2 cellular contexts compared by ENCODE assay signal in genomic region chr7:107936312-107936711, GRCh38.
TF ChIP-seq lines count a peak whose summit lies in the region.

No MANE protein-coding gene starts in this region.

TF ChIP-seq in SK-N-SH, 30 proteins besides CTCF, POLR2A, EP300 and RAD21 (continued from another document):
- TF ChIP-seq IRF3 (IDR thresholded peaks at IDR 0.05; ENCODE audit: low read depth, low read length) (no peak), ELF1 (IDR thresholded peaks at IDR 0.05) (no peak), MAX (IDR thresholded peaks at IDR 0.05; ENCODE audit: low read depth) (no peak), PBX3 (IDR thresholded peaks at IDR 0.05) (no peak), MXI1 (IDR thresholded peaks at IDR 0.05; ENCODE audit: low read depth, low read length) (no peak), FOXM1 (IDR thresholded peaks at IDR 0.05; ENCODE audit: low read depth) (no peak)
TF ChIP-seq in SK-N-SH: peak in this region for 0.

TF ChIP-seq in SK-N-SH treated with all-trans-retinoic acid at 6 μM for 48 hours, 23 proteins besides CTCF, POLR2A, EP300 and RAD21:
- TF ChIP-seq, protein P1, sequence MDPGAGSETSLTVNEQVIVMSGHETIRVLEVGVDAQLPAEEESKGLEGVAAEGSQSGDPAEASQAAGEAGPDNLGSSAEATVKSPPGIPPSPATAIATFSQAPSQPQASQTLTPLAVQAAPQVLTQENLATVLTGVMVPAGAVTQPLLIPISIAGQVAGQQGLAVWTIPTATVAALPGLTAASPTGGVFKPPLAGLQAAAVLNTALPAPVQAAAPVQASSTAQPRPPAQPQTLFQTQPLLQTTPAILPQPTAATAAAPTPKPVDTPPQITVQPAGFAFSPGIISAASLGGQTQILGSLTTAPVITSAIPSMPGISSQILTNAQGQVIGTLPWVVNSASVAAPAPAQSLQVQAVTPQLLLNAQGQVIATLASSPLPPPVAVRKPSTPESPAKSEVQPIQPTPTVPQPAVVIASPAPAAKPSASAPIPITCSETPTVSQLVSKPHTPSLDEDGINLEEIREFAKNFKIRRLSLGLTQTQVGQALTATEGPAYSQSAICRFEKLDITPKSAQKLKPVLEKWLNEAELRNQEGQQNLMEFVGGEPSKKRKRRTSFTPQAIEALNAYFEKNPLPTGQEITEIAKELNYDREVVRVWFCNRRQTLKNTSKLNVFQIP (CRISPR knock-in tag; IDR thresholded peaks at IDR 0.05; ENCODE audit: borderline replicate concordance, low read depth), result no peak
- TF ChIP-seq PPARA (CRISPR knock-in tag; IDR thresholded peaks at IDR 0.05; ENCODE audit: borderline replicate concordance) (no peak), PATZ1 (CRISPR knock-in tag; IDR thresholded peaks at IDR 0.05; ENCODE audit: borderline replicate concordance) (no peak), CREB5 (CRISPR knock-in tag; IDR thresholded peaks at IDR 0.05; ENCODE audit: low read depth) (no peak)
- TF ChIP-seq, protein P2, sequence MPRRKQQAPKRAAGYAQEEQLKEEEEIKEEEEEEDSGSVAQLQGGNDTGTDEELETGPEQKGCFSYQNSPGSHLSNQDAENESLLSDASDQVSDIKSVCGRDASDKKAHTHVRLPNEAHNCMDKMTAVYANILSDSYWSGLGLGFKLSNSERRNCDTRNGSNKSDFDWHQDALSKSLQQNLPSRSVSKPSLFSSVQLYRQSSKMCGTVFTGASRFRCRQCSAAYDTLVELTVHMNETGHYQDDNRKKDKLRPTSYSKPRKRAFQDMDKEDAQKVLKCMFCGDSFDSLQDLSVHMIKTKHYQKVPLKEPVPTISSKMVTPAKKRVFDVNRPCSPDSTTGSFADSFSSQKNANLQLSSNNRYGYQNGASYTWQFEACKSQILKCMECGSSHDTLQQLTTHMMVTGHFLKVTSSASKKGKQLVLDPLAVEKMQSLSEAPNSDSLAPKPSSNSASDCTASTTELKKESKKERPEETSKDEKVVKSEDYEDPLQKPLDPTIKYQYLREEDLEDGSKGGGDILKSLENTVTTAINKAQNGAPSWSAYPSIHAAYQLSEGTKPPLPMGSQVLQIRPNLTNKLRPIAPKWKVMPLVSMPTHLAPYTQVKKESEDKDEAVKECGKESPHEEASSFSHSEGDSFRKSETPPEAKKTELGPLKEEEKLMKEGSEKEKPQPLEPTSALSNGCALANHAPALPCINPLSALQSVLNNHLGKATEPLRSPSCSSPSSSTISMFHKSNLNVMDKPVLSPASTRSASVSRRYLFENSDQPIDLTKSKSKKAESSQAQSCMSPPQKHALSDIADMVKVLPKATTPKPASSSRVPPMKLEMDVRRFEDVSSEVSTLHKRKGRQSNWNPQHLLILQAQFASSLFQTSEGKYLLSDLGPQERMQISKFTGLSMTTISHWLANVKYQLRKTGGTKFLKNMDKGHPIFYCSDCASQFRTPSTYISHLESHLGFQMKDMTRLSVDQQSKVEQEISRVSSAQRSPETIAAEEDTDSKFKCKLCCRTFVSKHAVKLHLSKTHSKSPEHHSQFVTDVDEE (CRISPR knock-in tag; IDR thresholded peaks at IDR 0.05), result no peak
